ENCODE assay signal across 21 cellular contexts in the genomic region with DNA sequence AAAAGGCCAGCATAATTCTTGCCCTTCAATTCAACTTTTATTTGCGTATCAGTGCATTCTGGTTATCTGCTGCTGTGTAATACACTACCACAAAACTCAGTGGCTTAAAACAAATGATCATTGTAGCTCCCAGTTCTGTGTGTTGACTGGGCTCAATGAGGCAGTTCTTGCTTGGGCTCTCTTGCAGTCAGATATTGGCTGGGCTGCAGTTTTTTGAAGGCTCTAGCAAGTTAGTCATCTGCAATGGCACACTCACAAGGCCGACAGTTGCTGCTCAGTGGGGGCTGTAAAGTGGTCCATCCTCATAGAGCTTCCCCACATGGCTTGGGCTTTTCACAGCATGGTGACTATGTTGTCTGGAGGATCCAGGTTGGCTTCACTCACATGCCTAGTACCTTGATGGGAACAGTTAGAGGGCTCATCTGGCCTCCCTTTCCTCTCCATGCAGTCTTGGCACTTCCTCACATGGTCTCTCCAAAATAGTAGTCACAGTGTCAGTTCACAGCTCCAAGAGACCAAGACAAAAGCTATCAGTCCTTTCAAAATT.
"Had no signal": no experiment of that assay in that cellular context is flagged by ENCODE, and none has a peak within 500 bp of the region (broad histone marks: within the 10 kb centered on the region; RNA-seq: fewer than 3 reads in every experiment).

No MANE protein-coding gene starts in this region.

- H3K36me3 Mint-ChIP-seq: naive thymus-derived CD4-positive, alpha-beta T cell had no signal

- H3K27ac ChIP-seq: colonic mucosa, parathyroid adenoma, psoas muscle, stomach had no signal

- H3K27ac Mint-ChIP-seq: endodermal cell; naive thymus-derived CD4-positive, alpha-beta T cell; nephron progenitor cell had no signal

- H3K27me3 ChIP-seq: colonic mucosa, stomach had no signal

- H3K9ac ChIP-seq: parathyroid adenoma had no signal

- H3K4me3 ChIP-seq: colonic mucosa, heart right ventricle, left ventricle myocardium inferior, lung, psoas muscle, stomach, thoracic aorta had no signal

- H3K4me1 Mint-ChIP-seq: endodermal cell; naive thymus-derived CD4-positive, alpha-beta T cell had no signal

- H3K4me3 Mint-ChIP-seq: endodermal cell; naive thymus-derived CD4-positive, alpha-beta T cell; nephron progenitor cell had no signal

- H3K79me2 ChIP-seq: parathyroid adenoma had no signal

- DNase-seq: colonic mucosa; dermis blood vessel endothelial cell; endodermal cell; foreskin melanocyte; heart right ventricle; hypothalamus; islet precursor cell; left ventricle myocardium inferior; mesendoderm; naive thymus-derived CD4-positive, alpha-beta T cell; nephron progenitor cell; psoas muscle; retina; small intestine; stimulated activated CD4-positive, alpha-beta T cell treated with anti-CD3 and anti-CD28 coated beads, Interleukin-12 subunit alpha, Interleukin-12 subunit beta, amount 100 ng/mL, for 4 hours; stimulated activated naive CD4-positive, alpha-beta T cell; stomach; trophoblast cell had no signal

- H2AFZ ChIP-seq: parathyroid adenoma had no signal

- H3K9me3 Mint-ChIP-seq: endodermal cell; naive thymus-derived CD4-positive, alpha-beta T cell; nephron progenitor cell had no signal

- FAIRE-seq: small intestine had no signal

- H3K9me3 ChIP-seq: colonic mucosa, heart right ventricle, left ventricle myocardium inferior, psoas muscle, stomach, thoracic aorta had no signal

- H3K36me3 ChIP-seq: colonic mucosa, heart right ventricle, left ventricle myocardium inferior, stomach, thoracic aorta had no signal

- ATAC-seq: naive thymus-derived CD4-positive, alpha-beta T cell; psoas muscle had no signal

- H3K4me1 ChIP-seq: colonic mucosa, parathyroid adenoma had no signal
